ENCODE assay signal across 1 cellular context in the genomic region with DNA sequence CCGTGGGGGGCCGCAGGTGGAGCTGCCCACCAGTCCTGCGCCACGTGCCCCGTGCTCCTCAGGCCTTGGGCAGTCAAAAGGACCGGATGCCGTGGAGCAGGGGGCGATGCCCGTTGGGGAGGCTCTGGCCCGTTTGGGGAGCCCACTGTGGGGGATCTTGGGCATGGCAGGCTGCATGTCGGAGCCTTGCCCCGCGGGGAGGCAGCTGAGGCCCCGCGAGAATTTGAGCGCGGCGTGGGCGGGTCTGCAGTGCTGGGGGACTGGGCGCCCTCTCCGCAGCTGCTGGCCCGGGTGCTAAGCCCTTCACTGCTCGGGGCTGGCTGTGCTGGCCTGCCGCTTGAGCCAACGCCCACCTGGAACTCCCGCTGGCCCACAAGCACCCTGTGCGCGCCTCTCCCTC.
TF ChIP-seq lines count a peak whose summit lies in the region.

No MANE protein-coding gene starts in this region.

TF ChIP-seq in H1, 55 proteins besides CTCF, POLR2A, EP300 and RAD21 (continued from another document):
- TF ChIP-seq, protein P1, sequence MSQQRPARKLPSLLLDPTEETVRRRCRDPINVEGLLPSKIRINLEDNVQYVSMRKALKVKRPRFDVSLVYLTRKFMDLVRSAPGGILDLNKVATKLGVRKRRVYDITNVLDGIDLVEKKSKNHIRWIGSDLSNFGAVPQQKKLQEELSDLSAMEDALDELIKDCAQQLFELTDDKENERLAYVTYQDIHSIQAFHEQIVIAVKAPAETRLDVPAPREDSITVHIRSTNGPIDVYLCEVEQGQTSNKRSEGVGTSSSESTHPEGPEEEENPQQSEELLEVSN (IDR thresholded peaks at IDR 0.05), result no peak
- no peak for TF ChIP-seq RFX5 (IDR thresholded peaks at IDR 0.05; ENCODE audit: borderline replicate concordance, low read depth, low read length)
- no peak for TF ChIP-seq HDAC6 (IDR thresholded peaks at IDR 0.05; ENCODE audit: low read depth, low read length)
- TF ChIP-seq HDAC2 (IDR thresholded peaks at IDR 0.05; ENCODE audit: borderline replicate concordance in 1 of 2, low read depth in 2 of 2, low read length in 2 of 2), result no peak
